8 cellular contexts compared by ENCODE assay signal in genomic region chr20:3786126-3786484, GRCh38. TPM values are rescaled to one million over a fixed set of nuclear protein-coding genes. Genes with fewer than 3 reads are reported as not detected.
DNase-seq lines count a peak whose midpoint lies in the region; FAIRE-seq and TF ChIP-seq lines count a peak whose summit lies in the region.

No MANE protein-coding gene starts in this region.

- TF ChIP-seq POLR2A in H1 (IDR thresholded peaks at IDR 0.05; ENCODE audit: control extremely low read depth in 1 of 2, low read depth in 2 of 2, low read length in 2 of 2): no peak

- 3% methylated on average over 31 of the region's 35 CpGs; no CpG with 5 or more reads in 1 of the 2 experiments for WGBS in H1 (ENCODE audit: extremely low coverage in 1 of 2, insufficient coverage in 1 of 2, insufficient read length in 1 of 2, insufficient replicate concordance in 2 of 2, low coverage in 1 of 2, low lambda C conversion rate in 2 of 2, missing lambda C conversion rate in 1 of 2), 2 experiments

- peak overlapping the region in 2 of 3 donors; percentile 70 to 76 for H3K27ac Mint-ChIP-seq in IgD-negative memory B cell

- H3K4me1 Mint-ChIP-seq in IgD-negative memory B cell: peaks cover 20 to 24% (median 20%) of the 10 kb centered on the region in 3 donors

- H3K4ac ChIP-seq in H1 (replicated peaks; ENCODE audit: insufficient read length, low read depth, low read length): no peak overlapping the region

- no peak for FAIRE-seq in H1 (lab: Jason Lieb, UNC)

- peak overlapping the region; percentile 50 to 94 (median 87) for H3K4me3 Mint-ChIP-seq in IgD-negative memory B cell

- H4K20me1 ChIP-seq in H1 (replicated peaks in 1 of 2; ENCODE audit: control insufficient read depth in 1 of 2, insufficient read depth in 2 of 2, low read length in 2 of 2): peaks cover 7 to 11% of the 10 kb centered on the region in 2 experiments

- CTCF ChIA-PET in H1 (lab: Charles Lee; ENCODE audit: partially characterized antibody): interaction anchor here (0.9 to 9.5 kb wide), 15 partner anchors 8 to 286 kb away, joined by 3 to 128 read pairs (median 4); partner anchors contain the start of genes ADISSP and AP5S1

- H3K36me3 ChIP-seq in H1 (ENCODE audit: control insufficient read depth in 2 of 4, insufficient read depth in 4 of 4, low read length in 3 of 4): peaks cover 0 to 5% (median 0%) of the 10 kb centered on the region in 4 experiments; a peak in 2 of 8 replicates

- peaks cover 3% of the 10 kb centered on the region; the same call in 1 of the 2 replicates for H3K23me2 ChIP-seq in H1 (ENCODE audit: low read depth, low read length)

- no peak overlapping the region for H2BK20ac ChIP-seq in H1 (ENCODE audit: low read length)

- peaks cover 0 to 10% of the 10 kb centered on the region in 2 experiments; a peak in 1 of 4 replicates for H3K79me2 ChIP-seq in H1 (ENCODE audit: control insufficient read depth in 1 of 2, insufficient read depth in 2 of 2, low read length in 2 of 2)

- H3K4me3 ChIP-seq in WI38 (ENCODE audit: low read depth, low read length) (peak overlapping the region; percentile 67), H1 (ENCODE audit: extremely low read depth in 1 of 4, insufficient read depth in 2 of 4, low read depth in 3 of 4, low read length in 4 of 4) (peak overlapping the region; percentile 42 to 69 (median 60))

- H2AK5ac ChIP-seq in H1 (ENCODE audit: low read depth, low read length): no peak overlapping the region

- H4K5ac ChIP-seq in H1 (ENCODE audit: insufficient read length, low read depth, low read length): no peak overlapping the region

- H4K8ac ChIP-seq in H1 (ENCODE audit: extremely low read depth, insufficient read depth, low read length): peak overlapping the region; percentile 54

- peak overlapping the region; percentile 13 to 87 (median 52) for H3K9ac ChIP-seq in H1 (replicated peaks in 1 of 4; ENCODE audit: extremely low read depth in 1 of 4, low read depth in 3 of 4, low read length in 3 of 4)

- no peaks in the 10 kb centered on the region for H3K9me3 Mint-ChIP-seq in IgD-negative memory B cell

- 0 out of 2 replicates have a peak overlapping the region, but pooled peaks have one; percentile 41 for H2AFZ ChIP-seq in H1 (ENCODE audit: low read length)

- no peak overlapping the region for H4K91ac ChIP-seq in H1 (replicated peaks; ENCODE audit: insufficient read length, low read length)

- H3K27me3 ChIP-seq in H1 (replicated peaks in 1 of 4; ENCODE audit: control insufficient read depth in 3 of 4, extremely low read depth in 1 of 4, insufficient read depth in 3 of 4, low read length in 3 of 4): peaks cover 0 to 3% (median 0%) of the 10 kb centered on the region in 4 experiments; a peak in 3 of 7 replicates

- no peaks in the 10 kb centered on the region for H3K9me3 ChIP-seq in H1 (ENCODE audit: insufficient read depth in 2 of 2, low read depth in 1 of 2, low read length in 1 of 2)

- TF ChIP-seq CTCF in GM20000 (IDR thresholded peaks at IDR 0.05; ENCODE audit: extremely low read depth, missing control alignments) (no peak), WI38 (IDR thresholded peaks at IDR 0.05; ENCODE audit: low read depth, low read length) (no peak), H1 (IDR thresholded peaks at IDR 0.05; ENCODE audit: control extremely low read depth in 1 of 3, insufficient read depth in 1 of 3, low read depth in 1 of 3, low read length in 3 of 3) (no peak)

- no peak overlapping the region for H3K14ac ChIP-seq in H1 (ENCODE audit: insufficient read length)

- H2BK12ac ChIP-seq in H1 (ENCODE audit: low read depth, low read length): no peak overlapping the region

- H3K79me1 ChIP-seq in H1 (ENCODE audit: low read depth, low read length): peaks cover 11% of the 10 kb centered on the region

- H3K27ac ChIP-seq in H1 (ENCODE audit: low read depth, low read length): no peak overlapping the region

- peaks cover 1% of the 10 kb centered on the region for H3K36me3 Mint-ChIP-seq in IgD-negative memory B cell

- H2BK5ac ChIP-seq in H1 (ENCODE audit: low read depth, low read length): no peak overlapping the region

- DNase-seq in DMS 273 treated with DMSO at 0.1 percent for 48 hours (lab: John Stamatoyannopoulos, UW): peak; percentile 4
- DNase-seq in GM20000 (ENCODE audit: low spot score): peak; percentile 73
- peak in 1 of 2 experiments; percentile 70 for DNase-seq in H1 (ENCODE audit: low read depth in 1 of 2, low spot score in 2 of 2)
- peak; percentile 53 for DNase-seq in mucosa of gallbladder (ENCODE audit: low spot score)
- DNase-seq in ureter (ENCODE audit: low spot score): peak; percentile 61
- DNase-seq in NK-92 treated with Interleukin-12 subunit alpha and Interleukin-12 subunit beta, amount 100 ng/mL, for 24 hours (lab: John Stamatoyannopoulos, UW): no peak

- 0 out of 2 replicates have a peak overlapping the region, but pooled peaks have one; percentile 25 for H2BK15ac ChIP-seq in H1 (ENCODE audit: low read length)

- POLR2A ChIA-PET in H1 (lab: Charles Lee; ENCODE audit: partially characterized antibody): interaction anchor here (0.5 to 3.9 kb wide), 9 partner anchors 9 to 109 kb away, joined by 3 to 20 read pairs (median 4); partner anchors contain the start of genes ADISSP and AP5S1

- no peak for TF ChIP-seq EP300 in H1 (IDR thresholded peaks at IDR 0.05; ENCODE audit: borderline replicate concordance in 1 of 2, low read depth in 2 of 2, low read length in 2 of 2)

- peak overlapping the region; percentile 90; the same call in 1 of the 2 replicates for H3K18ac ChIP-seq in H1 (ENCODE audit: extremely low read depth, low read length)

- peak overlapping the region; percentile 75 to 98 for H3K4me2 ChIP-seq in H1 (ENCODE audit: insufficient read depth in 1 of 2, low read depth in 2 of 2, low read length in 2 of 2)

- H2BK120ac ChIP-seq in H1 (replicated peaks; ENCODE audit: low read depth, low read length): no peak overlapping the region

- H3K23ac ChIP-seq in H1 (ENCODE audit: insufficient read length): no peak overlapping the region

- H3K56ac ChIP-seq in H1 (replicated peaks; ENCODE audit: insufficient read length, low read depth, low read length): no peak overlapping the region

- no peak for TF ChIP-seq RAD21 in H1 (IDR thresholded peaks at IDR 0.05 in 1 of 2, conservative IDR thresholded peaks at IDR 0.05 in 1 of 2; ENCODE audit: low read depth in 2 of 2, low read length in 2 of 2)

- H3K4me1 ChIP-seq in H1 (replicated peaks in 1 of 4; ENCODE audit: control insufficient read depth in 3 of 4, insufficient read depth in 4 of 4, low read length in 3 of 4): peaks cover 0 to 16% (median 6%) of the 10 kb centered on the region in 4 experiments; a peak in 6 of 7 replicates

- H3K27me3 Mint-ChIP-seq in IgD-negative memory B cell: no peaks in the 10 kb centered on the region

RNA-seq across cellular contexts. Expression of gene CENPB, which starts 0.4 kb away (rescaled TPM):
- polyA plus RNA-seq in IgD-negative memory B cell (1.1 TPM), H1 (2011; rRNA removed) (17.7 and 25.2 TPM in 2 replicates)
- 51.6 and 52.8 TPM in 2 replicates for total RNA-seq in H1 (2021; fragmentation: NEBNext Ultra II Directional; extraction: Animal tissue kit (Norgen Biotek cat#: 25700))
- polyA plus RNA-seq in H1 (2011; cell fraction: cytosol; rRNA removed): 27.2 TPM
- 20.7 TPM for polyA plus RNA-seq in H1 (2011; cell fraction: nucleus; rRNA removed)
- 30.1 to 45.6 TPM (median 44.3 TPM) in 4 replicates for polyA plus RNA-seq in H1 (2012, experiment 1 of 2)
- polyA plus RNA-seq in H1 (2012, experiment 2 of 2): 37.2 TPM
- 25.0 TPM for polyA plus RNA-seq in H1 (2013, experiment 1 of 2)
- polyA plus RNA-seq in H1 (2013, experiment 2 of 2): 25.0 TPM
- 18.1 and 24.6 TPM in 2 replicates for polyA minus RNA-seq in H1 (2011; rRNA and poly(A)+ RNA removed)
- polyA minus RNA-seq in H1 (2011; cell fraction: cytosol; rRNA and poly(A)+ RNA removed): 29.3 TPM
- polyA minus RNA-seq in H1 (2011; cell fraction: nucleus; rRNA and poly(A)+ RNA removed): 17.5 TPM
- total RNA-seq in mucosa of gallbladder (109 TPM), ureter (84.1 TPM)

RNA-seq across cellular contexts. Expression of gene SPEF1, which starts 4.9 kb away (rescaled TPM):
- not detected for polyA plus RNA-seq in IgD-negative memory B cell
- total RNA-seq in H1 (2021; fragmentation: NEBNext Ultra II Directional; extraction: Animal tissue kit (Norgen Biotek cat#: 25700)): 0.65 and 0.71 TPM in 2 replicates
- 0.50 and 0.51 TPM in 2 replicates for polyA plus RNA-seq in H1 (2011; rRNA removed)
- 0.78 TPM for polyA plus RNA-seq in H1 (2011; cell fraction: cytosol; rRNA removed)
- polyA plus RNA-seq in H1 (2011; cell fraction: nucleus; rRNA removed): 0.88 TPM
- polyA plus RNA-seq in H1 (2012, experiment 1 of 2): 0.56 to 0.80 TPM (median 0.68 TPM) in 4 replicates
- 0.64 TPM for polyA plus RNA-seq in H1 (2012, experiment 2 of 2)
- 0.43 TPM for polyA plus RNA-seq in H1 (2013, experiment 1 of 2)
- polyA plus RNA-seq in H1 (2013, experiment 2 of 2): 0.37 TPM
- 0.37 TPM in 1 of 2 replicates, not detected in the other for polyA minus RNA-seq in H1 (2011; rRNA and poly(A)+ RNA removed)
- not detected for polyA minus RNA-seq in H1 (2011; cell fraction: cytosol; rRNA and poly(A)+ RNA removed)
- polyA minus RNA-seq in H1 (2011; cell fraction: nucleus; rRNA and poly(A)+ RNA removed): 0.50 TPM
- 0.75 TPM for total RNA-seq in mucosa of gallbladder
- 0.29 TPM for total RNA-seq in ureter

RNA-seq across cellular contexts. Expression of gene CDC25B, which starts 10.0 kb away (rescaled TPM):
- 20.0 TPM for polyA plus RNA-seq in IgD-negative memory B cell
- total RNA-seq in H1 (2021; fragmentation: NEBNext Ultra II Directional; extraction: Animal tissue kit (Norgen Biotek cat#: 25700)): 30.3 and 31.2 TPM in 2 replicates
- 21.7 and 32.4 TPM in 2 replicates for polyA plus RNA-seq in H1 (2011; rRNA removed)
- 21.8 TPM for polyA plus RNA-seq in H1 (2011; cell fraction: cytosol; rRNA removed)
- polyA plus RNA-seq in H1 (2011; cell fraction: nucleus; rRNA removed): 69.1 TPM
- polyA plus RNA-seq in H1 (2012, experiment 1 of 2): 28.3 to 33.6 TPM (median 29.7 TPM) in 4 replicates
- polyA plus RNA-seq in H1 (2012, experiment 2 of 2): 28.7 TPM
- 18.1 TPM for polyA plus RNA-seq in H1 (2013, experiment 1 of 2)
- 16.5 TPM for polyA plus RNA-seq in H1 (2013, experiment 2 of 2)
- 12.9 and 21.6 TPM in 2 replicates for polyA minus RNA-seq in H1 (2011; rRNA and poly(A)+ RNA removed)
- 19.9 TPM for polyA minus RNA-seq in H1 (2011; cell fraction: cytosol; rRNA and poly(A)+ RNA removed)
- 16.8 TPM for polyA minus RNA-seq in H1 (2011; cell fraction: nucleus; rRNA and poly(A)+ RNA removed)
- 38.9 TPM for total RNA-seq in mucosa of gallbladder
- total RNA-seq in ureter: 16.6 TPM

RNA-seq across cellular contexts. Expression of gene ADISSP, which starts 18.6 kb away (rescaled TPM):
- polyA plus RNA-seq in IgD-negative memory B cell (30.0 TPM), H1 (2011; rRNA removed) (141 and 202 TPM in 2 replicates)
- 111 and 117 TPM in 2 replicates for total RNA-seq in H1 (2021; fragmentation: NEBNext Ultra II Directional; extraction: Animal tissue kit (Norgen Biotek cat#: 25700))
- 101 TPM for polyA plus RNA-seq in H1 (2011; cell fraction: cytosol; rRNA removed)
- polyA plus RNA-seq in H1 (2011; cell fraction: nucleus; rRNA removed): 110 TPM
- 73.7 to 130 TPM (median 117 TPM) in 4 replicates for polyA plus RNA-seq in H1 (2012, experiment 1 of 2)
- polyA plus RNA-seq in H1 (2012, experiment 2 of 2): 104 TPM
- 98.3 TPM for polyA plus RNA-seq in H1 (2013, experiment 1 of 2)
- 102 TPM for polyA plus RNA-seq in H1 (2013, experiment 2 of 2)
- 43.6 and 51.4 TPM in 2 replicates for polyA minus RNA-seq in H1 (2011; rRNA and poly(A)+ RNA removed)
- polyA minus RNA-seq in H1 (2011; cell fraction: cytosol; rRNA and poly(A)+ RNA removed): 71.0 TPM
- 41.3 TPM for polyA minus RNA-seq in H1 (2011; cell fraction: nucleus; rRNA and poly(A)+ RNA removed)
- total RNA-seq in mucosa of gallbladder (61.1 TPM), ureter (36.6 TPM)

RNA-seq across cellular contexts. Expression of gene AP5S1, which starts 34.2 kb away (rescaled TPM):
- 12.8 TPM for polyA plus RNA-seq in IgD-negative memory B cell
- total RNA-seq in H1 (2021; fragmentation: NEBNext Ultra II Directional; extraction: Animal tissue kit (Norgen Biotek cat#: 25700)): 3.4 and 3.7 TPM in 2 replicates
- polyA plus RNA-seq in H1 (2011; rRNA removed): 3.3 and 4.0 TPM in 2 replicates
- polyA plus RNA-seq in H1 (2011; cell fraction: cytosol; rRNA removed): 3.0 TPM
- polyA plus RNA-seq in H1 (2011; cell fraction: nucleus; rRNA removed): 3.1 TPM
- 3.0 to 4.2 TPM (median 3.7 TPM) in 4 replicates for polyA plus RNA-seq in H1 (2012, experiment 1 of 2)
- 2.7 TPM for polyA plus RNA-seq in H1 (2012, experiment 2 of 2)
- polyA plus RNA-seq in H1 (2013, experiment 1 of 2): 1.9 TPM
- polyA plus RNA-seq in H1 (2013, experiment 2 of 2): 1.6 TPM
- polyA minus RNA-seq in H1 (2011; rRNA and poly(A)+ RNA removed): 2.3 and 4.1 TPM in 2 replicates
- 3.4 TPM for polyA minus RNA-seq in H1 (2011; cell fraction: cytosol; rRNA and poly(A)+ RNA removed)
- polyA minus RNA-seq in H1 (2011; cell fraction: nucleus; rRNA and poly(A)+ RNA removed): 3.4 TPM
- 16.2 TPM for total RNA-seq in mucosa of gallbladder
- total RNA-seq in ureter: 13.6 TPM
